Comparison of ENCODE assay signal across 14 cellular contexts in genomic region chr18:58805482-58806187, GRCh38.
DNase-seq lines count a peak whose midpoint lies in the region; ATAC-seq and TF ChIP-seq lines count a peak whose summit lies in the region.
"Had no signal": no experiment of that assay in that cellular context is flagged by ENCODE, and none has a peak within 500 bp of the region (broad histone marks: within the 10 kb centered on the region; RNA-seq: fewer than 3 reads in every experiment).

No MANE protein-coding gene starts in this region.

- H3K9me3 ChIP-seq in SK-N-MC (ENCODE audit: low read depth, low read length) (no peaks in the 10 kb centered on the region), neuron (ENCODE audit: low read length) (no peaks in the 10 kb centered on the region)

- peaks cover 14% of the 10 kb centered on the region for H3K4me1 ChIP-seq in neuron (ENCODE audit: insufficient read depth, low read length)
- H3K4me1 ChIP-seq: left lung had no signal

- no peak overlapping the region for H3K9ac ChIP-seq in SK-N-MC (ENCODE audit: insufficient read length)

- no peak overlapping the region for H3K4me3 ChIP-seq in SK-N-MC
- no peak overlapping the region for H3K4me3 ChIP-seq in neuron (ENCODE audit: low read length)
- H3K4me3 ChIP-seq: left lung had no signal

- TF ChIP-seq CTCF in GM20000 (IDR thresholded peaks at IDR 0.05; ENCODE audit: extremely low read depth, missing control alignments) = no peak

- H3K36me3 ChIP-seq in SK-N-MC (ENCODE audit: insufficient read depth, low read length) (no peaks in the 10 kb centered on the region), neuron (ENCODE audit: insufficient read depth, low read length) (no peaks in the 10 kb centered on the region)
- H3K36me3 ChIP-seq: left lung had no signal

- no peaks in the 10 kb centered on the region for H3K27me3 ChIP-seq in neuron (ENCODE audit: insufficient read depth, low read length)
- H3K27me3 ChIP-seq: foreskin keratinocyte, left lung had no signal

- H3K27ac ChIP-seq in SK-N-MC = peak overlapping the region; percentile 54; the same call in 1 of the 2 replicates
- H3K27ac ChIP-seq: foreskin keratinocyte, left lung had no signal

- ATAC-seq in GM21423 (IDR thresholded peaks at IDR 0.05; ENCODE audit: unreplicated experiment) (no peak), HG03045 (IDR thresholded peaks at IDR 0.05; ENCODE audit: unreplicated experiment) (no peak)
- ATAC-seq: foreskin keratinocyte, left lung had no signal

- DNase-seq in ELF-1 (ENCODE audit: low read depth, low spot score) = peak; percentile 88
- DNase-seq in NCI-H2029 treated with DMSO at 0.1 percent for 48 hours (lab: John Stamatoyannopoulos, UW) = peak; percentile 66
- DNase-seq in SK-N-MC (ENCODE audit: low read depth, low spot score) = no peak
- DNase-seq in GM20000 (ENCODE audit: low spot score) = no peak
- DNase-seq in CD1c-positive myeloid dendritic cell (ENCODE audit: extremely low spot score) = no peak
- DNase-seq: activated CD4-positive, alpha-beta T cell treated with anti-CD3 and anti-CD28 coated beads for 4 hours; activated naive CD4-positive, alpha-beta T cell treated with Interleukin-2 at 50 U/mL for 16 hours; foreskin keratinocyte; left lung; MM.1S; SHP77 had no signal

- H2AFZ ChIP-seq in neuron (ENCODE audit: low read depth, low read length) = peak overlapping the region; percentile 85

Comparison
In these comparisons a context has a peak if more than half of its experiments do, and no peak if none do; other contexts are left out.
1. DNase-seq: peak in ELF-1 (single experiment) and NCI-H2029 treated with DMSO at 0.1 percent for 48 hours (single experiment); none in SK-N-MC (single experiment), GM20000 (single experiment) and CD1c-positive myeloid dendritic cell (single experiment).